ENCODE assay signal across 11 cellular contexts in the genomic region with DNA sequence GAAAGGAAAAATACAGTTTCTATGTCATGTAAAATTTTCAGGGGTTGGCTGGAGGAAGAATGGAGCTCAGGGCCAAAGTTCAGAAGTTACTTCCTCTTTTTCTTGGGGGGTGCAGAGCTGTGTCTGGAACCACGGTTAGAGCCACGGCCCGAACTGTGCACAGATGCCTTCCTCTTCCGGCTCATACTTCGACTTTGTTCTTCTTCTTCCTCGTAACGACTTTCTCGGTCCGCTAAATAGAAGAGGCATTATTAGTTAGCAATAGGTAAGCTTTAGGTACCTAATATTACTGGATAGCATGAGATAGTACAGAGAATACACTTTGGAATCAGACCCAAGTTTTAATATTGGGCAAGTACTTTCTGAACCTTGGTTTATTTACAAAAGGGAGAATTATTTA. TPM values are rescaled to one million over a fixed set of nuclear protein-coding genes. Genes with fewer than 3 reads are reported as not detected.
A peak's percentile ranks its signal among the peaks of the same experiment; 100 is the strongest.
DNase-seq lines count a peak whose midpoint lies in the region; ATAC-seq, FAIRE-seq and TF ChIP-seq lines count a peak whose summit lies in the region.
"Had no signal": no experiment of that assay in that cellular context is flagged by ENCODE, and none has a peak within 500 bp of the region (broad histone marks: within the 10 kb centered on the region; RNA-seq: fewer than 3 reads in every experiment).

No MANE protein-coding gene starts in this region.

- FAIRE-seq in GM18507 (lab: Jason Lieb, UNC), result peak; percentile 75

- BruUV-seq in OCI-LY7 (replicated peaks; lab: Mats Ljungman, UMichigan), result no TSS peak

- TF ChIP-seq CTCF in H9 (conservative IDR thresholded peaks at IDR 0.05) (no peak), OCI-LY7 (conservative IDR thresholded peaks at IDR 0.05; ENCODE audit: low read length) (no peak), lower lobe of right lung (IDR thresholded peaks at IDR 0.05) (no peak)

- H4K20me1 ChIP-seq in H9 (ENCODE audit: control insufficient read depth, insufficient read depth, insufficient read length), result no peaks in the 10 kb centered on the region
- H4K20me1 ChIP-seq in OCI-LY7 (ENCODE audit: insufficient read depth, low read length), result no peaks in the 10 kb centered on the region

- H3K4me3 ChIP-seq in OCI-LY7 (ENCODE audit: low read depth, low read length, poor library complexity, severe bottlenecking) (no peak overlapping the region), lower lobe of right lung (no peak overlapping the region)

- H2AFZ ChIP-seq in H9 (ENCODE audit: low read length) (no peak overlapping the region), OCI-LY7 (ENCODE audit: low read length) (no peak overlapping the region)

- H3K14ac ChIP-seq in H9 (ENCODE audit: insufficient read depth, low read length), result no peak overlapping the region

- no peak overlapping the region for H2BK15ac ChIP-seq in H9 (ENCODE audit: low read depth, low read length)

- no peak overlapping the region for H2BK120ac ChIP-seq in H9 (ENCODE audit: low read depth, low read length, poor library complexity, severe bottlenecking)

- H3K9me3 Mint-ChIP-seq in H9, result no peaks in the 10 kb centered on the region
- H3K9me3 Mint-ChIP-seq: brain had no signal

- CTCF ChIA-PET in OCI-LY7 (lab: Charles Lee; ENCODE audit: unreplicated experiment), result no interaction called here

- no peaks in the 10 kb centered on the region for H3K79me1 ChIP-seq in H9 (ENCODE audit: insufficient read depth, low read depth, low read length, poor library complexity, severe bottlenecking)

- no peak overlapping the region for H2BK5ac ChIP-seq in H9 (ENCODE audit: insufficient read length, low read length)

- H3K9ac ChIP-seq in H9 (ENCODE audit: extremely low read depth, insufficient read length, low read length), result no peak overlapping the region

- H3K79me2 ChIP-seq in H9 (ENCODE audit: insufficient read depth, low read length) (no peaks in the 10 kb centered on the region), OCI-LY7 (ENCODE audit: insufficient read depth, low read depth, low read length) (no peaks in the 10 kb centered on the region)

- no peak overlapping the region for H3K27ac ChIP-seq in H9 (ENCODE audit: insufficient read length, low read depth, low read length)
- no peak overlapping the region for H3K27ac ChIP-seq in OCI-LY7 (ENCODE audit: low read depth, low read length, poor library complexity, severe bottlenecking)
- H3K27ac ChIP-seq in lower lobe of right lung, result no peak overlapping the region

- no peak overlapping the region; a peak in 1 of 5 replicates for H3K4me3 Mint-ChIP-seq in H9
- H3K4me3 Mint-ChIP-seq: brain had no signal

- H3K4ac ChIP-seq in H9 (ENCODE audit: low read depth, low read length), result no peak overlapping the region

- no CpG with 5 or more reads among the region's 9 CpGs for WGBS in H9 (ENCODE audit: extremely low coverage, insufficient read length, low lambda C conversion rate)

- DNase-seq in GM18507 (ENCODE audit: extremely low spot score, insufficient read length, low read depth) (no peak), H9 (no peak), OCI-LY7 (ENCODE audit: low spot score) (peak; percentile 6), lower lobe of right lung (peak; percentile 60), NCI-H446 treated with DMSO at 0.1 percent for 48 hours (lab: John Stamatoyannopoulos, UW) (no peak), DMS153 treated with DMSO at 0.1 percent for 48 hours (lab: John Stamatoyannopoulos, UW; ENCODE audit: unreplicated experiment) (no peak)
- DNase-seq: activated CD8-positive, alpha-beta memory T cell treated with anti-CD3 and anti-CD28 coated beads for 24 hours; kidney glomerular epithelial cell; NCI-H187 had no signal

- H2AK5ac ChIP-seq in H9 (ENCODE audit: insufficient read length, low read length), result no peak overlapping the region

- H2BK12ac ChIP-seq in H9 (ENCODE audit: insufficient read length, low read depth, low read length), result no peak overlapping the region

- H3K4me1 Mint-ChIP-seq in H9, result peaks cover 6% of the 10 kb centered on the region in 2 experiments
- H3K4me1 Mint-ChIP-seq: brain had no signal

- H3K4me2 ChIP-seq in H9 (ENCODE audit: insufficient read depth, insufficient read length, low read length), result no peak overlapping the region
- no peak overlapping the region for H3K4me2 ChIP-seq in OCI-LY7 (ENCODE audit: low read length)

- H3K23ac ChIP-seq in H9 (ENCODE audit: insufficient read length, low read depth, low read length), result no peak overlapping the region

- intact Hi-C loops in OCI-LY7 (cut with micrococcal nuclease; ENCODE audit: unreplicated experiment), result loop anchor here (5.0 kb wide), 1 partner anchor 45 kb away; no protein-coding TSS in a partner anchor
- intact Hi-C loops in lower lobe of right lung (cut with DNase I), result no loop called here

- H3K9me3 ChIP-seq in H9 (ENCODE audit: control insufficient read depth, low read depth, low read length) (no peaks in the 10 kb centered on the region), OCI-LY7 (ENCODE audit: low read length) (no peaks in the 10 kb centered on the region), lower lobe of right lung (no peaks in the 10 kb centered on the region)

- H3K56ac ChIP-seq in H9 (ENCODE audit: insufficient read length, low read depth, low read length), result no peak overlapping the region

- H3K4me1 ChIP-seq in H9 (ENCODE audit: insufficient read depth, low read length) (no peaks in the 10 kb centered on the region), OCI-LY7 (ENCODE audit: insufficient read depth, low read length, poor library complexity, severe bottlenecking) (no peaks in the 10 kb centered on the region), lower lobe of right lung (no peaks in the 10 kb centered on the region)

- H4K8ac ChIP-seq in H9 (replicated peaks; ENCODE audit: insufficient read length, low read depth, low read length), result no peak overlapping the region

- H4K91ac ChIP-seq in H9 (ENCODE audit: insufficient read length, low read depth, low read length), result no peak overlapping the region

- no peaks in the 10 kb centered on the region for H3K9me2 ChIP-seq in OCI-LY7 (ENCODE audit: insufficient read depth, low read length)

- H3K23me2 ChIP-seq in H9 (ENCODE audit: insufficient read length, low read depth, low read length, poor library complexity, severe bottlenecking), result no peaks in the 10 kb centered on the region

- H2BK20ac ChIP-seq in H9 (ENCODE audit: low read depth, low read length, poor library complexity, severe bottlenecking), result no peak overlapping the region

- POLR2A ChIA-PET in OCI-LY7 (lab: Charles Lee), result interaction anchor here (0.6 kb wide), 1 partner anchor 127 kb away, joined by 3 read pairs; no protein-coding TSS in a partner anchor

- H4K5ac ChIP-seq in H9 (ENCODE audit: insufficient read length, low read depth, low read length), result no peak overlapping the region

- no peaks in the 10 kb centered on the region for H3K27me3 ChIP-seq in H9 (ENCODE audit: insufficient read depth, low read length)
- no peaks in the 10 kb centered on the region for H3K27me3 ChIP-seq in lower lobe of right lung (ENCODE audit: low read depth)

- H3T11ph ChIP-seq in H9 (ENCODE audit: low read length), result no peak overlapping the region

- H3K36me3 Mint-ChIP-seq in H9 (ENCODE audit: insufficient read depth in 1 of 3, low read depth in 3 of 3), result peaks cover 44 to 70% (median 60%) of the 10 kb centered on the region in 3 experiments

- H3K36me3 ChIP-seq in OCI-LY7 (ENCODE audit: insufficient read depth, low read length) (peaks cover 76% of the 10 kb centered on the region), lower lobe of right lung (peaks cover 68% of the 10 kb centered on the region)

- peak overlapping the region in 2 of 3 experiments; percentile 26 to 35; a peak in 3 of 7 replicates for H3K27ac Mint-ChIP-seq in H9

- peak; percentile 68 to 81 for ATAC-seq in lower lobe of right lung
- ATAC-seq in HG03469 (IDR thresholded peaks at IDR 0.05; ENCODE audit: unreplicated experiment), result no peak

- H3K18ac ChIP-seq in H9 (ENCODE audit: insufficient read length, low read depth, low read length), result no peak overlapping the region

- no peaks in the 10 kb centered on the region; the same call in 1 of the 2 replicates for H3K27me3 Mint-ChIP-seq in H9 (ENCODE audit: low read depth)
- H3K27me3 Mint-ChIP-seq: brain had no signal

RNA-seq across cellular contexts. Expression of a gene that starts 31.2 kb away (rescaled TPM):
- total RNA-seq in H9 (2021), result 210 and 215 TPM in 2 replicates
- 100 and 106 TPM in 2 replicates for total RNA-seq in OCI-LY7 (2014; rRNA removed; shearing (Covaris generic))
- total RNA-seq in OCI-LY7 (2022), result 146 and 151 TPM in 2 replicates
- 49.9 TPM for total RNA-seq in lower lobe of right lung

Comparison
In these comparisons a context has a peak if more than half of its experiments do, and no peak if none do; other contexts are left out.
1. DNase-seq: peak in OCI-LY7 (single experiment) and lower lobe of right lung (single experiment); none in GM18507 (single experiment), H9 (single experiment), NCI-H446 treated with DMSO at 0.1 percent for 48 hours (single experiment) and DMS153 treated with DMSO at 0.1 percent for 48 hours (single experiment).